ENCODE assay signal across 8 cellular contexts in genomic region chr18:62249478-62250097, GRCh38.
DNase-seq lines count a peak whose midpoint lies in the region; ATAC-seq and TF ChIP-seq lines count a peak whose summit lies in the region.

No MANE protein-coding gene starts in this region.

- no peak overlapping the region for H3K9ac ChIP-seq in endodermal cell (ENCODE audit: extremely low read depth, low read length, poor library complexity, severe bottlenecking)

- H3K9me3 ChIP-seq in endodermal cell (ENCODE audit: control insufficient read depth, low read length), result no peaks in the 10 kb centered on the region

- no peaks in the 10 kb centered on the region for H3K9me3 Mint-ChIP-seq in endodermal cell

- TF ChIP-seq CTCF in GM12875 (IDR thresholded peaks at IDR 0.05; ENCODE audit: borderline replicate concordance, insufficient read depth, low read depth, low read length), result peak; percentile 57; the same call in 1 of the 2 replicates
- peak; percentile 94 for TF ChIP-seq CTCF in endodermal cell (conservative IDR thresholded peaks at IDR 0.05)

- H3K4me1 ChIP-seq in endodermal cell (ENCODE audit: control insufficient read depth, insufficient read depth, low read length), result peaks cover 9% of the 10 kb centered on the region

- no peaks in the 10 kb centered on the region for H3K27me3 ChIP-seq in endodermal cell (ENCODE audit: control insufficient read depth, insufficient read depth, low read length, poor library complexity, severe bottlenecking)

- H3K4me3 Mint-ChIP-seq in endodermal cell, result no peak overlapping the region

- H3K36me3 ChIP-seq in endodermal cell (ENCODE audit: control insufficient read depth, insufficient read depth, low read length), result peaks cover 44% of the 10 kb centered on the region

- 87 to 95% methylated on average over 2 of the region's 3 CpGs for WGBS in endodermal cell (ENCODE audit: insufficient coverage in 1 of 2, insufficient read length in 1 of 2), 2 experiments

- H3K27ac Mint-ChIP-seq in endodermal cell, result no peak overlapping the region

- H3K4me3 ChIP-seq in GM12875 (ENCODE audit: low read depth, low read length) (no peak overlapping the region), endodermal cell (ENCODE audit: low read length) (no peak overlapping the region)

- no peaks in the 10 kb centered on the region for H3K27me3 Mint-ChIP-seq in endodermal cell (ENCODE audit: insufficient read depth)

- peak; percentile 64 for ATAC-seq in HG03520 (IDR thresholded peaks at IDR 0.05; ENCODE audit: unreplicated experiment)

- no peak overlapping the region for H3K27ac ChIP-seq in endodermal cell (ENCODE audit: low read depth, low read length)

- H3K4me1 Mint-ChIP-seq in endodermal cell, result peaks cover 8% of the 10 kb centered on the region

- H3K36me3 Mint-ChIP-seq in endodermal cell (ENCODE audit: low read depth), result peaks cover 16% of the 10 kb centered on the region

- DNase-seq in NCI-H82 (lab: John Stamatoyannopoulos, UW), result peak; percentile 85
- peak; percentile 41 to 49 for DNase-seq in activated CD8-positive, alpha-beta memory T cell treated with anti-CD3 and anti-CD28 coated beads for 1 hour (ENCODE audit: extremely low read depth in 1 of 2, low read depth in 1 of 2)
- peak; percentile 88 for DNase-seq in endodermal cell
- DNase-seq in midbrain (lab: John Stamatoyannopoulos, UW), result peak; percentile 63
- peak; percentile 46 to 52 for DNase-seq in stimulated activated CD8-positive, alpha-beta memory T cell treated with anti-CD3 and anti-CD28 coated beads, Interleukin-2, amount 100 ng/mL, for 48 hours (ENCODE audit: low read depth in 2 of 2)
- no peak for DNase-seq in cortex of kidney (lab: John Stamatoyannopoulos, UW)
